Comparison of ENCODE assay signal across 10 cellular contexts in genomic region chr4:21765810-21766407, GRCh38.
A peak's percentile ranks its signal among the peaks of the same experiment; 100 is the strongest.
DNase-seq lines count a peak whose midpoint lies in the region; ATAC-seq and TF ChIP-seq lines count a peak whose summit lies in the region.
"Had no signal": no experiment of that assay in that cellular context is flagged by ENCODE, and none has a peak within 500 bp of the region (broad histone marks: within the 10 kb centered on the region; RNA-seq: fewer than 3 reads in every experiment).

No MANE protein-coding gene starts in this region.

- no peaks in the 10 kb centered on the region for H3K27me3 ChIP-seq in CD8-positive, alpha-beta T cell (ENCODE audit: insufficient read depth, low read length)
- H3K27me3 ChIP-seq in thoracic aorta (replicated peaks; ENCODE audit: insufficient read depth) = no peaks in the 10 kb centered on the region

- ATAC-seq in CD8-positive, alpha-beta T cell = peak; percentile 55
- ATAC-seq in GM18861 (IDR thresholded peaks at IDR 0.05; ENCODE audit: unreplicated experiment) (peak; percentile 61), HG03095 (IDR thresholded peaks at IDR 0.05; ENCODE audit: unreplicated experiment) (peak; percentile 69), thoracic aorta (ENCODE audit: insufficient number of reproducible peaks, low FRiP score, low read depth) (no peak)

- H3K9me3 ChIP-seq in CD8-positive, alpha-beta T cell (ENCODE audit: low read length) = no peaks in the 10 kb centered on the region
- no peaks in the 10 kb centered on the region for H3K9me3 ChIP-seq in thoracic aorta

- DNase-seq in CD8-positive, alpha-beta T cell = peak in 2 of 7 experiments; percentile 1 to 9
- peak; percentile 46 for DNase-seq in NCI-H460 (ENCODE audit: extremely low read depth, low read depth)
- peak; percentile 76 for DNase-seq in astrocyte of the hippocampus (ENCODE audit: low read depth, low spot score)
- peak; percentile 76 for DNase-seq in inferior parietal cortex (ENCODE audit: extremely low spot score)
- no peak for DNase-seq in thoracic aorta (ENCODE audit: low spot score)
- no peak for DNase-seq in NCI-H128 (lab: John Stamatoyannopoulos, UW; ENCODE audit: unreplicated experiment)
- DNase-seq: naive B cell had no signal

- no peak overlapping the region for H3K27ac Mint-ChIP-seq in CD8-positive, alpha-beta T cell
- H3K27ac Mint-ChIP-seq: naive B cell had no signal

- no peak overlapping the region for H3K4me3 ChIP-seq in CD8-positive, alpha-beta T cell (ENCODE audit: low read depth, low read length)
- no peak overlapping the region for H3K4me3 ChIP-seq in thoracic aorta
- H3K4me3 ChIP-seq: SK-N-MC had no signal

- no peaks in the 10 kb centered on the region for H3K9me3 Mint-ChIP-seq in CD8-positive, alpha-beta T cell

- TF ChIP-seq CTCF in CD8-positive, alpha-beta T cell (IDR thresholded peaks at IDR 0.05) = peak; percentile 65
- TF ChIP-seq CTCF in thoracic aorta (IDR thresholded peaks at IDR 0.05) = peak; percentile 48

- H3K36me3 Mint-ChIP-seq in CD8-positive, alpha-beta T cell = no peaks in the 10 kb centered on the region
- H3K36me3 Mint-ChIP-seq: naive B cell had no signal

- H3K4me1 Mint-ChIP-seq in CD8-positive, alpha-beta T cell (ENCODE audit: low read depth) = no peaks in the 10 kb centered on the region
- H3K4me1 Mint-ChIP-seq: naive B cell had no signal

- no peaks in the 10 kb centered on the region for H3K4me1 ChIP-seq in CD8-positive, alpha-beta T cell (ENCODE audit: insufficient read depth, low read length)
- no peaks in the 10 kb centered on the region for H3K4me1 ChIP-seq in thoracic aorta (ENCODE audit: control insufficient read depth in 1 of 2, low read depth in 2 of 2)

- CTCF ChIA-PET in CD8-positive, alpha-beta T cell (lab: Charles Lee) = interaction anchor here (0.9 to 4.1 kb wide), 2 partner anchors 13 to 992 kb away, joined by 4 to 25 read pairs; no protein-coding TSS in a partner anchor

- no peak overlapping the region for H3K4me3 Mint-ChIP-seq in CD8-positive, alpha-beta T cell

- H3K36me3 ChIP-seq in CD8-positive, alpha-beta T cell (ENCODE audit: insufficient read depth, low read length) = no peaks in the 10 kb centered on the region
- H3K36me3 ChIP-seq in thoracic aorta = no peaks in the 10 kb centered on the region

- H3K27ac ChIP-seq in CD8-positive, alpha-beta T cell (ENCODE audit: low read depth, low read length) = no peak overlapping the region
- no peak overlapping the region for H3K27ac ChIP-seq in thoracic aorta
- H3K27ac ChIP-seq: SK-N-MC had no signal

- POLR2A ChIA-PET in CD8-positive, alpha-beta T cell (lab: Charles Lee) = no interaction called here

- intact Hi-C loops in CD8-positive, alpha-beta T cell (cut with DNase I, micrococcal nuclease) = loop anchor here in 1 of 2 experiments (2.0 kb wide), 1 partner anchor 1345 kb away; no protein-coding TSS in a partner anchor

- H3K27me3 Mint-ChIP-seq in CD8-positive, alpha-beta T cell (ENCODE audit: low read depth) = peaks cover 6% of the 10 kb centered on the region

Comparison
In these comparisons a context has a peak if more than half of its experiments do, and no peak if none do; other contexts are left out.
1. DNase-seq: peak in NCI-H460 (single experiment), astrocyte of the hippocampus (single experiment) and inferior parietal cortex (single experiment); none in thoracic aorta (single experiment) and NCI-H128 (single experiment).